In the genomic region with DNA sequence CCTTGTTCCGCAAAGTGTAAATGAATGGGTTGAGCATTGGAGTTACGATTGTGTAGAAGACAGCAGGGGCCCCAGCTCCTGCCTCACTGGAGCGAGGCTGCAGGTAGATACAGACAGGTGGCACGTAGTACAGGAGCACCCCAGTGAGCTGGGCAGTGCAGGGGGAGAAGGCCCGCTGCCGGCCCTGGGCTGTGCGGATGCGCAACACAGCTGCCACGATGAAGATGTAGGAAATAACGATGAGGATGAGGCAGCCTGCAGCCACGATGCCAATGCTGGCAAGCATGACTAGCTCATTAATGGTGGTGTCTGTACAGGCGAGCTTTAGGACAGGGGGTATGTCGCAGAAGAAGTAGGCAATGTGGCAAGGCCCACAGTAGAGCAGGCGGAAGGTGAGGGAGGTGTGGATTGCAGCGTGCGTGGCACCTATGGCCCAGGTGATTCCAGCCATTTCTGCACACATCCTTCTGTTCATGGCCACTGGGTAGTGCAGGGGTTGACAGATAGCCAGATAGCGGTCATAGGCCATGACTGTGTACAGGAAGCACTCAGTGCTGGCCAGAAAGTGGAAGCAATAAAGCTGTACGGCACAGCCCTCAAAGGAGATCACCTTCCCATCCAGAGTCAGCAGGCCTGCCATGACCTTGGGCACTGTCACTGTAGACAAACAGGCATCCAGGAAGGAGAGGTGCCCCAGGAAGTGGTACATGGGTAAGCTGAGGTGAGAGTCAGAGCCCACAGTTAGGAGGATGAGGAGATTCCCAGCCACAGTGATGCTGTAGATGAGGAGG, we compare ENCODE assay signal across 15 cellular contexts. TPM values are rescaled to one million over a fixed set of nuclear protein-coding genes. Genes with fewer than 3 reads are reported as not detected.
DNase-seq lines count a peak whose midpoint lies in the region; ATAC-seq and TF ChIP-seq lines count a peak whose summit lies in the region.
"Had no signal": no experiment of that assay in that cellular context is flagged by ENCODE, and none has a peak within 500 bp of the region (broad histone marks: within the 10 kb centered on the region; RNA-seq: fewer than 3 reads in every experiment).

No MANE protein-coding gene starts in this region.

- H3K27me3 ChIP-seq in IMR-90 (ENCODE audit: control insufficient read depth, insufficient read depth, low read length): no peaks in the 10 kb centered on the region

- no peak for ATAC-seq in IMR-90 (ENCODE audit: low read depth)
- ATAC-seq in activated T-helper 17 cell treated with anti-CD3 and anti-CD28 coated beads, Interleukin-2, amount 50 U/mL, for 72 hours (replicated peaks): peak; percentile 7

- H3K14ac ChIP-seq in IMR-90 (replicated peaks; ENCODE audit: low read depth, low read length): no peak overlapping the region

- H3K4ac ChIP-seq in IMR-90 (ENCODE audit: low read depth, low read length): no peak overlapping the region

- no TSS peak for BruUV-seq in IMR-90 (replicated peaks; lab: Mats Ljungman, UMichigan)

- dilution Hi-C loops in IMR-90 (cut with HindIII; ENCODE audit: low sequenced_read_pairs, unreplicated experiment): no loop called here

- H3K27me3 Mint-ChIP-seq in activated T-helper 17 cell treated with anti-CD3 and anti-CD28 coated beads, Interleukin-2, amount 50 U/mL, for 72 hours: peaks cover 6% of the 10 kb centered on the region
- H3K27me3 Mint-ChIP-seq in neural crest cell (ENCODE audit: low read depth): no peaks in the 10 kb centered on the region

- H4K5ac ChIP-seq in IMR-90 (ENCODE audit: low read depth, low read length): no peak overlapping the region

- H3K18ac ChIP-seq in IMR-90 (ENCODE audit: low read depth, low read length): no peak overlapping the region

- no peaks in the 10 kb centered on the region for H3K4me1 Mint-ChIP-seq in activated T-helper 17 cell treated with anti-CD3 and anti-CD28 coated beads, Interleukin-2, amount 50 U/mL, for 72 hours
- H3K4me1 Mint-ChIP-seq in neural crest cell: peaks cover 19% of the 10 kb centered on the region
- H3K4me1 Mint-ChIP-seq: CD14-positive monocyte had no signal

- H3K9me3 ChIP-seq in IMR-90 (ENCODE audit: control insufficient read depth, insufficient read depth, low read length): peaks cover 12% of the 10 kb centered on the region; the same call in 1 of the 2 replicates

- DNase-seq in IMR-90: no peak
- no peak for DNase-seq in neural crest cell (ENCODE audit: low read depth, low spot score)
- DNase-seq in T-helper 1 cell: no peak
- no peak for DNase-seq in NCI-H1417 treated with DMSO at 0.1 percent for 48 hours (lab: John Stamatoyannopoulos, UW)
- DNase-seq in NCI-H2107 (lab: John Stamatoyannopoulos, UW): no peak
- DNase-seq: COR-L47, HCEC 1CT, MV-4-11, NCI-H1436, NCI-H2029 treated with DMSO at 0.1 percent for 48 hours, NCI-H524 had no signal

- no peak overlapping the region for H2BK5ac ChIP-seq in IMR-90 (ENCODE audit: low read depth, low read length, poor library complexity, severe bottlenecking)

- no peak overlapping the region for H2BK15ac ChIP-seq in IMR-90 (ENCODE audit: low read depth, low read length)

- no peak overlapping the region for H4K8ac ChIP-seq in IMR-90 (ENCODE audit: low read depth in 2 of 2, low read length in 2 of 2)

- no peak for TF ChIP-seq POLR2A in IMR-90 (IDR thresholded peaks at IDR 0.05; ENCODE audit: low read depth, low read length)

- no peak overlapping the region for H3K4me3 Mint-ChIP-seq in activated T-helper 17 cell treated with anti-CD3 and anti-CD28 coated beads, Interleukin-2, amount 50 U/mL, for 72 hours
- H3K4me3 Mint-ChIP-seq in neural crest cell: no peak overlapping the region
- H3K4me3 Mint-ChIP-seq: CD14-positive monocyte had no signal

- no peaks in the 10 kb centered on the region for H3K36me3 ChIP-seq in IMR-90 (ENCODE audit: control insufficient read depth, insufficient read depth, low read length)

- CTCF ChIA-PET in IMR-90 (lab: Yijun Ruan, JAX): no interaction called here

- no peaks in the 10 kb centered on the region for H3K9me3 Mint-ChIP-seq in activated T-helper 17 cell treated with anti-CD3 and anti-CD28 coated beads, Interleukin-2, amount 50 U/mL, for 72 hours
- H3K9me3 Mint-ChIP-seq in neural crest cell: peaks cover 4% of the 10 kb centered on the region

- WGBS in IMR-90 (ENCODE audit: extremely low coverage in 2 of 2, insufficient read length in 1 of 2), 2 experiments: 61% methylated on average over 13 of the region's 18 CpGs; no CpG with 5 or more reads in 1 of the 2 experiments

- no peak overlapping the region for H3K4me3 ChIP-seq in IMR-90 (ENCODE audit: insufficient read depth, low read depth, low read length)

- H3K27ac ChIP-seq in IMR-90 (ENCODE audit: insufficient read depth, low read length): no peak overlapping the region

- H3K9me1 ChIP-seq in IMR-90 (ENCODE audit: insufficient read depth, low read length): no peaks in the 10 kb centered on the region

- intact Hi-C loops in IMR-90 (cut with micrococcal nuclease): no loop called here

- H2AFZ ChIP-seq in IMR-90 (replicated peaks; ENCODE audit: low read length, poor library complexity): no peak overlapping the region

- H3K9ac ChIP-seq in IMR-90 (ENCODE audit: low read depth, low read length): no peak overlapping the region

- TF ChIP-seq RAD21 in IMR-90 (IDR thresholded peaks at IDR 0.05; ENCODE audit: low read length): no peak

- H3K27ac Mint-ChIP-seq in activated T-helper 17 cell treated with anti-CD3 and anti-CD28 coated beads, Interleukin-2, amount 50 U/mL, for 72 hours: no peak overlapping the region
- H3K27ac Mint-ChIP-seq in neural crest cell (ENCODE audit: unreplicated experiment): peak overlapping the region; percentile 43
- H3K27ac Mint-ChIP-seq: CD14-positive monocyte had no signal

- H4K20me1 ChIP-seq in IMR-90 (ENCODE audit: insufficient read depth, low read length): no peaks in the 10 kb centered on the region

- H2BK20ac ChIP-seq in IMR-90 (ENCODE audit: low read depth, low read length): no peak overlapping the region

- H3K79me1 ChIP-seq in IMR-90 (ENCODE audit: low read depth in 1 of 2, low read length in 2 of 2): no peaks in the 10 kb centered on the region

- no peak overlapping the region for H3K23ac ChIP-seq in IMR-90 (ENCODE audit: low read depth, low read length)

- peak overlapping the region; percentile 61 for H2AK9ac ChIP-seq in IMR-90 (replicated peaks; ENCODE audit: low read depth, low read length, poor library complexity)

- no peak overlapping the region for H3K4me2 ChIP-seq in IMR-90 (ENCODE audit: low read depth, low read length)

- in situ Hi-C loops in IMR-90 (cut with MboI; ENCODE audit: low sequenced_read_pairs): no loop called here

- no peak overlapping the region for H2BK120ac ChIP-seq in IMR-90 (ENCODE audit: low read depth, low read length)

- no peak overlapping the region for H3K56ac ChIP-seq in IMR-90 (ENCODE audit: extremely low read depth, insufficient read depth, low read length)

- H2AK5ac ChIP-seq in IMR-90 (ENCODE audit: low read depth, low read length): no peak overlapping the region

- TF ChIP-seq CTCF in IMR-90 (conservative IDR thresholded peaks at IDR 0.05; ENCODE audit: low read depth, low read length) (no peak), neural crest cell (conservative IDR thresholded peaks at IDR 0.05) (no peak)

- H3K36me3 Mint-ChIP-seq in activated T-helper 17 cell treated with anti-CD3 and anti-CD28 coated beads, Interleukin-2, amount 50 U/mL, for 72 hours (ENCODE audit: low read depth): no peaks in the 10 kb centered on the region
- H3K36me3 Mint-ChIP-seq in neural crest cell (ENCODE audit: low read depth): no peaks in the 10 kb centered on the region
- H3K36me3 Mint-ChIP-seq: CD14-positive monocyte had no signal

- H3K4me1 ChIP-seq in IMR-90 (ENCODE audit: control insufficient read depth, insufficient read depth, low read length): no peaks in the 10 kb centered on the region

- POLR2A ChIA-PET in IMR-90 (lab: Charles Lee; ENCODE audit: unreplicated experiment): no interaction called here

- H4K91ac ChIP-seq in IMR-90 (ENCODE audit: insufficient read depth, low read depth, low read length): no peak overlapping the region

TF ChIP-seq in IMR-90, 13 proteins besides CTCF, POLR2A, EP300 and RAD21:
- TF ChIP-seq NFE2L2 (IDR thresholded peaks at IDR 0.05; ENCODE audit: low read depth, low read length): no peak
- TF ChIP-seq SMC3 (IDR thresholded peaks at IDR 0.05; ENCODE audit: low read depth, low read length): no peak

RNA-seq across cellular contexts. Expression of gene OR10S1, which starts 0.6 kb away (rescaled TPM):
- total RNA-seq in IMR-90 (2012; rRNA removed) (not detected in 2 replicates), neural crest cell (not detected in 2 replicates)
- polyA plus RNA-seq in IMR-90 (2012; rRNA removed): not detected in 2 replicates
- not detected in 2 replicates for polyA plus RNA-seq in IMR-90 (2012; cell fraction: cytosol; rRNA removed)
- polyA plus RNA-seq in IMR-90 (2012; cell fraction: nucleus; rRNA removed; ENCODE audit: low replicate concordance): not detected in 2 replicates
- not detected for total RNA-seq in activated T-helper 17 cell treated with anti-CD3 and anti-CD28 coated beads, Interleukin-2, amount 50 U/mL, for 72 hours
- total RNA-seq: A673, LHCN-M2 had no signal
- polyA plus RNA-seq: CD14-positive monocyte had no signal

RNA-seq across cellular contexts. Expression of gene OR10G6, which starts 18.0 kb away (rescaled TPM):
- not detected in 2 replicates for total RNA-seq in IMR-90 (2012; rRNA removed)
- polyA plus RNA-seq in IMR-90 (2012; rRNA removed): not detected in 2 replicates
- polyA plus RNA-seq in IMR-90 (2012; cell fraction: cytosol; rRNA removed): not detected in 2 replicates
- polyA plus RNA-seq in IMR-90 (2012; cell fraction: nucleus; rRNA removed; ENCODE audit: low replicate concordance): not detected in 2 replicates
- total RNA-seq in activated T-helper 17 cell treated with anti-CD3 and anti-CD28 coated beads, Interleukin-2, amount 50 U/mL, for 72 hours: not detected
- not detected in 2 replicates for total RNA-seq in neural crest cell
- total RNA-seq: A673, LHCN-M2 had no signal
- polyA plus RNA-seq: CD14-positive monocyte had no signal

RNA-seq across cellular contexts. Expression of gene OR6T1, which starts 33.3 kb away (rescaled TPM):
- total RNA-seq in IMR-90 (2012; rRNA removed) (not detected in 2 replicates), neural crest cell (not detected in 2 replicates)
- not detected in 2 replicates for polyA plus RNA-seq in IMR-90 (2012; rRNA removed)
- polyA plus RNA-seq in IMR-90 (2012; cell fraction: cytosol; rRNA removed): not detected in 2 replicates
- not detected in 2 replicates for polyA plus RNA-seq in IMR-90 (2012; cell fraction: nucleus; rRNA removed; ENCODE audit: low replicate concordance)
- total RNA-seq in activated T-helper 17 cell treated with anti-CD3 and anti-CD28 coated beads, Interleukin-2, amount 50 U/mL, for 72 hours: not detected
- total RNA-seq: A673, LHCN-M2 had no signal
- polyA plus RNA-seq: CD14-positive monocyte had no signal

RNA-seq across cellular contexts. Expression of gene OR10G4, which starts 35.8 kb away (rescaled TPM):
- total RNA-seq in IMR-90 (2012; rRNA removed) (not detected in 2 replicates), neural crest cell (not detected in 2 replicates)
- polyA plus RNA-seq in IMR-90 (2012; rRNA removed): not detected in 2 replicates
- polyA plus RNA-seq in IMR-90 (2012; cell fraction: cytosol; rRNA removed): not detected in 2 replicates
- polyA plus RNA-seq in IMR-90 (2012; cell fraction: nucleus; rRNA removed; ENCODE audit: low replicate concordance): not detected in 2 replicates
- total RNA-seq in activated T-helper 17 cell treated with anti-CD3 and anti-CD28 coated beads, Interleukin-2, amount 50 U/mL, for 72 hours: not detected
- total RNA-seq: A673, LHCN-M2 had no signal
- polyA plus RNA-seq: CD14-positive monocyte had no signal

RNA-seq across cellular contexts. Expression of gene OR4D5, which starts 37.5 kb away (rescaled TPM):
- total RNA-seq in IMR-90 (2012; rRNA removed) (not detected in 2 replicates), neural crest cell (not detected in 2 replicates)
- polyA plus RNA-seq in IMR-90 (2012; rRNA removed): not detected in 2 replicates
- not detected in 2 replicates for polyA plus RNA-seq in IMR-90 (2012; cell fraction: cytosol; rRNA removed)
- not detected in 2 replicates for polyA plus RNA-seq in IMR-90 (2012; cell fraction: nucleus; rRNA removed; ENCODE audit: low replicate concordance)
- not detected for total RNA-seq in activated T-helper 17 cell treated with anti-CD3 and anti-CD28 coated beads, Interleukin-2, amount 50 U/mL, for 72 hours
- total RNA-seq: A673, LHCN-M2 had no signal
- polyA plus RNA-seq: CD14-positive monocyte had no signal
